7 cellular contexts compared by ENCODE assay signal in genomic region chr20:23050847-23051627, GRCh38. TPM values are rescaled to one million over a fixed set of nuclear protein-coding genes. Genes with fewer than 3 reads are reported as not detected.
DNase-seq lines count a peak whose midpoint lies in the region; ATAC-seq, FAIRE-seq and TF ChIP-seq lines count a peak whose summit lies in the region.

No MANE protein-coding gene starts in this region.

- FAIRE-seq in kidney (lab: Jason Lieb, UNC): no peak
- no peak for FAIRE-seq in small intestine (lab: Jason Lieb, UNC)

- H3K9ac ChIP-seq in kidney (ENCODE audit: low read length in 2 of 2): peak overlapping the region in 1 of 2 donors; percentile 22

- H3K4me1 ChIP-seq in kidney (ENCODE audit: control insufficient read depth in 1 of 2, insufficient read depth in 1 of 2, low read depth in 1 of 2, low read length in 2 of 2): peaks cover 0 to 24% of the 10 kb centered on the region in 2 donors
- peaks cover 0 to 2% of the 10 kb centered on the region in 2 donors for H3K4me1 ChIP-seq in small intestine (ENCODE audit: control insufficient read depth in 2 of 2, insufficient read depth in 1 of 2, low read depth in 1 of 2, low read length in 1 of 2)

- TF ChIP-seq CTCF in GM20000 (IDR thresholded peaks at IDR 0.05; ENCODE audit: extremely low read depth, missing control alignments) (peak; percentile 54), chondrocyte (IDR thresholded peaks at IDR 0.05) (peak; percentile 98), kidney (IDR thresholded peaks at IDR 0.05; ENCODE audit: borderline replicate concordance, extremely low read depth, insufficient read depth) (peak; percentile 62)

- H3K4me3 ChIP-seq in kidney (ENCODE audit: low read length in 2 of 2) (peak overlapping the region; percentile 49 to 61), small intestine (ENCODE audit: low read depth in 1 of 2, low read length in 2 of 2) (peak overlapping the region in 1 of 2 donors; percentile 2)

- H3K4me1 Mint-ChIP-seq in chondrocyte (ENCODE audit: low read depth): peaks cover 32% of the 10 kb centered on the region

- intact Hi-C loops in kidney (cut with DNase I): no loop called here

- peaks cover 14 to 30% of the 10 kb centered on the region in 2 donors for H3K27me3 ChIP-seq in small intestine (ENCODE audit: control insufficient read depth in 2 of 2, insufficient read depth in 2 of 2, low read length in 2 of 2)

- H3K36me3 ChIP-seq in kidney (ENCODE audit: control insufficient read depth in 1 of 2, insufficient read depth in 2 of 2, low read length in 2 of 2) (no peaks in the 10 kb centered on the region), small intestine (ENCODE audit: control insufficient read depth in 2 of 2, insufficient read depth in 2 of 2, low read length in 2 of 2) (no peaks in the 10 kb centered on the region)

- DNase-seq in GM20000 (ENCODE audit: low spot score) (no peak), NOMO-1 treated with dmso at 0.1 percent for 144 hours (lab: John Stamatoyannopoulos, UW; ENCODE audit: unreplicated experiment) (peak; percentile 94), chondrocyte (ENCODE audit: low spot score) (peak; percentile 81), kidney (peak; percentile 90), small intestine (peak; percentile 40), COLO668 (lab: John Stamatoyannopoulos, UW; ENCODE audit: unreplicated experiment) (no peak)

- H3K9me3 ChIP-seq in kidney (ENCODE audit: control insufficient read depth in 1 of 2, low read length in 2 of 2) (no peaks in the 10 kb centered on the region), small intestine (ENCODE audit: control insufficient read depth, low read depth) (no peaks in the 10 kb centered on the region)

- no peaks in the 10 kb centered on the region for H3K27me3 Mint-ChIP-seq in chondrocyte (ENCODE audit: low read depth)

- H3K36me3 Mint-ChIP-seq in chondrocyte (ENCODE audit: low read depth): peaks cover 2% of the 10 kb centered on the region

- ATAC-seq in GM21381 (IDR thresholded peaks at IDR 0.05; ENCODE audit: unreplicated experiment): no peak

- peak overlapping the region; percentile 85 for H3K4me3 Mint-ChIP-seq in chondrocyte (ENCODE audit: unreplicated experiment)

- WGBS in small intestine, 3 donors: 4 to 10% (median 10%) methylated on average over 44 to 46 of the region's 46 CpGs

- H3K27ac ChIP-seq in kidney (ENCODE audit: low read depth in 2 of 2, low read length in 2 of 2) (peak overlapping the region; percentile 43 to 54), small intestine (ENCODE audit: low read depth in 1 of 2, low read length in 1 of 2) (peak overlapping the region in 1 of 2 donors; percentile 76)

- no peaks in the 10 kb centered on the region for H3K9me3 Mint-ChIP-seq in chondrocyte (ENCODE audit: low read depth)

- H3K27ac Mint-ChIP-seq in chondrocyte (ENCODE audit: unreplicated experiment): peak overlapping the region; percentile 91

RNA-seq across cellular contexts. Expression of gene THBD, which starts 1.6 kb away (rescaled TPM):
- total RNA-seq in chondrocyte (8.0 to 38.2 TPM (median 37.5 TPM) in 3 replicates), kidney (48.1 TPM)
- polyA plus RNA-seq in kidney (ENCODE audit: insufficient read depth, low read depth, low replicate concordance) (9.7 TPM), small intestine (10 to 100 TPM in 1 of 3 donors, 1 to 10 TPM in 2; 1.8 to 29.6 (median 2.2) TPM)

RNA-seq across cellular contexts. Expression of gene SSTR4, which starts 15.9 kb away (rescaled TPM):
- total RNA-seq in chondrocyte (0.33 TPM in 1 of 3 replicates, not detected in the others), kidney (not detected)
- polyA plus RNA-seq in kidney (ENCODE audit: insufficient read depth, low read depth, low replicate concordance) (not detected), small intestine (under 1 TPM in 1 of 3 donors, not detected in 2; 0.16 TPM)

RNA-seq across cellular contexts. Expression of gene CD93, which starts 35.1 kb away (rescaled TPM):
- total RNA-seq in chondrocyte: 0.17 to 3.7 TPM (median 3.4 TPM) in 3 replicates
- total RNA-seq in kidney: 104 TPM
- 9.9 TPM for polyA plus RNA-seq in kidney (ENCODE audit: insufficient read depth, low read depth, low replicate concordance)
- 10 to 100 TPM in 1 of 3 donors, 1 to 10 TPM in 1, under 1 TPM in 1; 0.67 to 36.7 (median 1.6) TPM for polyA plus RNA-seq in small intestine

Comparison
In these comparisons a context has a peak if more than half of its experiments do, and no peak if none do; other contexts are left out.
1. DNase-seq: peak in NOMO-1 treated with dmso at 0.1 percent for 144 hours (single experiment), chondrocyte (single experiment), kidney (single experiment) and small intestine (single experiment); none in GM20000 (single experiment) and COLO668 (single experiment).
2. RNA of gene CD93, which starts 35.1 kb away (total RNA-seq): 104 TPM in kidney (single experiment); 0.17 to 3.7 TPM in chondrocyte; every median in the first group is over 10 times any median in the second.
3. Peak in every context shown above with its lines, with median percentiles within 50 percentile points of each other: CTCF ChIP-seq.